ENCODE assay signal across 1 cellular context in the genomic region with DNA sequence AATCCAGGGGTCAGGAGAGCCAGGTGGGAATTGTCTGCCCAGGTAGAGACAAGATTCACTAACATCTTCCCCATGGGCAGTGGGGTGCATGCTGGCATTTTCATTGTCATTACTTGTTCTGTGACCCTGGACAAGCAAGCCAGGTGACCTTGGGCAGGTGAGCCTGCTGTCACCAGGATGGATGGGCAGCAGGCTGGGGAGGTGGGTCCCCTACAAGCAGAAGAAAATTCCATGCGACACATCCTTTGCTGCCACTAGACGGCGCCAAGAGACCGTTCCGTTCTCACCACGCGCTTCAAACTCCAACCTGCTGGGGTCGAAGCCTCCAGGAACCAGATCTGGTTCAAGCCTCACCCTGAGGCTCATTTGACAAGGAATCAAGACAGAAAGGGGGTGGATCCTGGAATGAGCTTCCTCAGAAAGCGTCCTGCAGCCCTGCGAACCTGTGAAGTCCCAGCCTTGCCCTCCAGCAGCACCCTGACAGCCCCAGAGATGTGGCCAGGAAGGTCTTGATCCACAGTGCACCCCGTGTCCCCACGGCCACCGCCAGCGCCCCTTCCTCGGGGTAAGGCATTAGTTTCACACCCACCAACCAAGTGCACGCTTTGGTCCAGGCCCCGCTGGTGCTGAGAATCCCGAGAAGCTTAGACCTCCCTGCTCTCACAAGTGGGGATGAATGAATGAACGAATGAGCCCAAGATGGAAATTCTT.
TF ChIP-seq lines count a peak whose summit lies in the region.

No MANE protein-coding gene starts in this region.

TF ChIP-seq in K562, 482 proteins besides CTCF, POLR2A, EP300 and RAD21 (continued from another document and continues in another):
- TF ChIP-seq PTTG1 (tag; IDR thresholded peaks at IDR 0.05; ENCODE audit: low read depth) (no peak), GATA2 (CRISPR knock-in tag; IDR thresholded peaks at IDR 0.05) (no peak), SREBF2 (CRISPR knock-in tag; IDR thresholded peaks at IDR 0.05) (no peak), GATAD2A (IDR thresholded peaks at IDR 0.05) (no peak), NKRF (IDR thresholded peaks at IDR 0.05; ENCODE audit: borderline replicate concordance) (no peak), SRF (CRISPR knock-in tag; IDR thresholded peaks at IDR 0.05) (no peak), TEAD1 (CRISPR knock-in tag; IDR thresholded peaks at IDR 0.05) (peak in 1 of 2 experiments; percentile 86; a peak in 1 of 4 replicates), SAP30 (IDR thresholded peaks at IDR 0.05; ENCODE audit: borderline replicate concordance, insufficient read depth, low read depth, low read length, poor library complexity, severe bottlenecking) (no peak), MBD1 (CRISPR knock-in tag; IDR thresholded peaks at IDR 0.05) (no peak), ZBTB33 (CRISPR knock-in tag; IDR thresholded peaks at IDR 0.05) (peak; percentile 73), RFX7 (CRISPR knock-in tag; IDR thresholded peaks at IDR 0.05) (no peak), FOXK1 (CRISPR knock-in tag; IDR thresholded peaks at IDR 0.05; ENCODE audit: borderline replicate concordance) (0 out of 2 replicates have a peak, but pooled peaks have one; percentile 32), ZNF282 (CRISPR knock-in tag; IDR thresholded peaks at IDR 0.05) (no peak), JUND (IDR thresholded peaks at IDR 0.05; ENCODE audit: borderline replicate concordance, low read depth, low read length) (0 out of 2 replicates have a peak, but pooled peaks have one; percentile 19), JUND (tag; IDR thresholded peaks at IDR 0.05; ENCODE audit: borderline replicate concordance, low read depth, low read length) (no peak), MCM3 (IDR thresholded peaks at IDR 0.05) (no peak), CC2D1A (IDR thresholded peaks at IDR 0.05) (0 out of 2 replicates have a peak, but pooled peaks have one; percentile 46), E2F5 (CRISPR knock-in tag; IDR thresholded peaks at IDR 0.05) (no peak), ZNF79 (CRISPR knock-in tag; IDR thresholded peaks at IDR 0.05; ENCODE audit: low read depth) (no peak), E2F6 (IDR thresholded peaks at IDR 0.05; ENCODE audit: borderline replicate concordance in 1 of 2, extremely low read depth in 1 of 2, insufficient read depth in 1 of 2, insufficient read length in 1 of 2, low read depth in 1 of 2, low read length in 1 of 2, poor library complexity in 1 of 2, severe bottlenecking in 1 of 2) (peak; percentile 61 to 86), JUN (IDR thresholded peaks at IDR 0.05; ENCODE audit: borderline replicate concordance, low read depth, low read length) (no peak), JUN (CRISPR knock-in tag; IDR thresholded peaks at IDR 0.05; ENCODE audit: borderline replicate concordance) (no peak), MAFF (IDR thresholded peaks at IDR 0.05; ENCODE audit: low read length) (no peak), ZKSCAN8 (CRISPR knock-in tag; IDR thresholded peaks at IDR 0.05) (no peak), ESRRA (IDR thresholded peaks at IDR 0.05; ENCODE audit: borderline replicate concordance, low read depth) (peak; percentile 21; the same call in 1 of the 2 replicates)
- TF ChIP-seq, protein P1, sequence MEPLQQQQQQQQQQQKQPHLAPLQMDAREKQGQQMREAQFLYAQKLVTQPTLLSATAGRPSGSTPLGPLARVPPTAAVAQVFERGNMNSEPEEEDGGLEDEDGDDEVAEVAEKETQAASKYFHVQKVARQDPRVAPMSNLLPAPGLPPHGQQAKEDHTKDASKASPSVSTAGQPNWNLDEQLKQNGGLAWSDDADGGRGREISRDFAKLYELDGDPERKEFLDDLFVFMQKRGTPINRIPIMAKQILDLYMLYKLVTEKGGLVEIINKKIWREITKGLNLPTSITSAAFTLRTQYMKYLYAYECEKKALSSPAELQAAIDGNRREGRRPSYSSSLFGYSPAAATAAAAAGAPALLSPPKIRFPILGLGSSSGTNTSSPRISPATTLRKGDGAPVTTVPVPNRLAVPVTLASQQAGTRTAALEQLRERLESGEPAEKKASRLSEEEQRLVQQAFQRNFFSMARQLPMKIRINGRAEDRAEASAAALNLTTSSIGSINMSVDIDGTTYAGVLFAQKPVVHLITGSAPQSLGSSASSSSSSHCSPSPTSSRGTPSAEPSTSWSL (CRISPR knock-in tag; IDR thresholded peaks at IDR 0.05; ENCODE audit: borderline replicate concordance): no peak
- TF ChIP-seq, protein P2, sequence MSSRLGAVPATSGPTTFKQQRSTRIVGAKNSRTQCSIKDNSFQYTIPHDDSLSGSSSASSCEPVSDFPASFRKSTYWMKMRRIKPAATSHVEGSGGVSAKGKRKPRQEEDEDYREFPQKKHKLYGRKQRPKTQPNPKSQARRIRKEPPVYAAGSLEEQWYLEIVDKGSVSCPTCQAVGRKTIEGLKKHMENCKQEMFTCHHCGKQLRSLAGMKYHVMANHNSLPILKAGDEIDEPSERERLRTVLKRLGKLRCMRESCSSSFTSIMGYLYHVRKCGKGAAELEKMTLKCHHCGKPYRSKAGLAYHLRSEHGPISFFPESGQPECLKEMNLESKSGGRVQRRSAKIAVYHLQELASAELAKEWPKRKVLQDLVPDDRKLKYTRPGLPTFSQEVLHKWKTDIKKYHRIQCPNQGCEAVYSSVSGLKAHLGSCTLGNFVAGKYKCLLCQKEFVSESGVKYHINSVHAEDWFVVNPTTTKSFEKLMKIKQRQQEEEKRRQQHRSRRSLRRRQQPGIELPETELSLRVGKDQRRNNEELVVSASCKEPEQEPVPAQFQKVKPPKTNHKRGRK (tag; IDR thresholded peaks at IDR 0.05): no peak
- TF ChIP-seq, protein P3, sequence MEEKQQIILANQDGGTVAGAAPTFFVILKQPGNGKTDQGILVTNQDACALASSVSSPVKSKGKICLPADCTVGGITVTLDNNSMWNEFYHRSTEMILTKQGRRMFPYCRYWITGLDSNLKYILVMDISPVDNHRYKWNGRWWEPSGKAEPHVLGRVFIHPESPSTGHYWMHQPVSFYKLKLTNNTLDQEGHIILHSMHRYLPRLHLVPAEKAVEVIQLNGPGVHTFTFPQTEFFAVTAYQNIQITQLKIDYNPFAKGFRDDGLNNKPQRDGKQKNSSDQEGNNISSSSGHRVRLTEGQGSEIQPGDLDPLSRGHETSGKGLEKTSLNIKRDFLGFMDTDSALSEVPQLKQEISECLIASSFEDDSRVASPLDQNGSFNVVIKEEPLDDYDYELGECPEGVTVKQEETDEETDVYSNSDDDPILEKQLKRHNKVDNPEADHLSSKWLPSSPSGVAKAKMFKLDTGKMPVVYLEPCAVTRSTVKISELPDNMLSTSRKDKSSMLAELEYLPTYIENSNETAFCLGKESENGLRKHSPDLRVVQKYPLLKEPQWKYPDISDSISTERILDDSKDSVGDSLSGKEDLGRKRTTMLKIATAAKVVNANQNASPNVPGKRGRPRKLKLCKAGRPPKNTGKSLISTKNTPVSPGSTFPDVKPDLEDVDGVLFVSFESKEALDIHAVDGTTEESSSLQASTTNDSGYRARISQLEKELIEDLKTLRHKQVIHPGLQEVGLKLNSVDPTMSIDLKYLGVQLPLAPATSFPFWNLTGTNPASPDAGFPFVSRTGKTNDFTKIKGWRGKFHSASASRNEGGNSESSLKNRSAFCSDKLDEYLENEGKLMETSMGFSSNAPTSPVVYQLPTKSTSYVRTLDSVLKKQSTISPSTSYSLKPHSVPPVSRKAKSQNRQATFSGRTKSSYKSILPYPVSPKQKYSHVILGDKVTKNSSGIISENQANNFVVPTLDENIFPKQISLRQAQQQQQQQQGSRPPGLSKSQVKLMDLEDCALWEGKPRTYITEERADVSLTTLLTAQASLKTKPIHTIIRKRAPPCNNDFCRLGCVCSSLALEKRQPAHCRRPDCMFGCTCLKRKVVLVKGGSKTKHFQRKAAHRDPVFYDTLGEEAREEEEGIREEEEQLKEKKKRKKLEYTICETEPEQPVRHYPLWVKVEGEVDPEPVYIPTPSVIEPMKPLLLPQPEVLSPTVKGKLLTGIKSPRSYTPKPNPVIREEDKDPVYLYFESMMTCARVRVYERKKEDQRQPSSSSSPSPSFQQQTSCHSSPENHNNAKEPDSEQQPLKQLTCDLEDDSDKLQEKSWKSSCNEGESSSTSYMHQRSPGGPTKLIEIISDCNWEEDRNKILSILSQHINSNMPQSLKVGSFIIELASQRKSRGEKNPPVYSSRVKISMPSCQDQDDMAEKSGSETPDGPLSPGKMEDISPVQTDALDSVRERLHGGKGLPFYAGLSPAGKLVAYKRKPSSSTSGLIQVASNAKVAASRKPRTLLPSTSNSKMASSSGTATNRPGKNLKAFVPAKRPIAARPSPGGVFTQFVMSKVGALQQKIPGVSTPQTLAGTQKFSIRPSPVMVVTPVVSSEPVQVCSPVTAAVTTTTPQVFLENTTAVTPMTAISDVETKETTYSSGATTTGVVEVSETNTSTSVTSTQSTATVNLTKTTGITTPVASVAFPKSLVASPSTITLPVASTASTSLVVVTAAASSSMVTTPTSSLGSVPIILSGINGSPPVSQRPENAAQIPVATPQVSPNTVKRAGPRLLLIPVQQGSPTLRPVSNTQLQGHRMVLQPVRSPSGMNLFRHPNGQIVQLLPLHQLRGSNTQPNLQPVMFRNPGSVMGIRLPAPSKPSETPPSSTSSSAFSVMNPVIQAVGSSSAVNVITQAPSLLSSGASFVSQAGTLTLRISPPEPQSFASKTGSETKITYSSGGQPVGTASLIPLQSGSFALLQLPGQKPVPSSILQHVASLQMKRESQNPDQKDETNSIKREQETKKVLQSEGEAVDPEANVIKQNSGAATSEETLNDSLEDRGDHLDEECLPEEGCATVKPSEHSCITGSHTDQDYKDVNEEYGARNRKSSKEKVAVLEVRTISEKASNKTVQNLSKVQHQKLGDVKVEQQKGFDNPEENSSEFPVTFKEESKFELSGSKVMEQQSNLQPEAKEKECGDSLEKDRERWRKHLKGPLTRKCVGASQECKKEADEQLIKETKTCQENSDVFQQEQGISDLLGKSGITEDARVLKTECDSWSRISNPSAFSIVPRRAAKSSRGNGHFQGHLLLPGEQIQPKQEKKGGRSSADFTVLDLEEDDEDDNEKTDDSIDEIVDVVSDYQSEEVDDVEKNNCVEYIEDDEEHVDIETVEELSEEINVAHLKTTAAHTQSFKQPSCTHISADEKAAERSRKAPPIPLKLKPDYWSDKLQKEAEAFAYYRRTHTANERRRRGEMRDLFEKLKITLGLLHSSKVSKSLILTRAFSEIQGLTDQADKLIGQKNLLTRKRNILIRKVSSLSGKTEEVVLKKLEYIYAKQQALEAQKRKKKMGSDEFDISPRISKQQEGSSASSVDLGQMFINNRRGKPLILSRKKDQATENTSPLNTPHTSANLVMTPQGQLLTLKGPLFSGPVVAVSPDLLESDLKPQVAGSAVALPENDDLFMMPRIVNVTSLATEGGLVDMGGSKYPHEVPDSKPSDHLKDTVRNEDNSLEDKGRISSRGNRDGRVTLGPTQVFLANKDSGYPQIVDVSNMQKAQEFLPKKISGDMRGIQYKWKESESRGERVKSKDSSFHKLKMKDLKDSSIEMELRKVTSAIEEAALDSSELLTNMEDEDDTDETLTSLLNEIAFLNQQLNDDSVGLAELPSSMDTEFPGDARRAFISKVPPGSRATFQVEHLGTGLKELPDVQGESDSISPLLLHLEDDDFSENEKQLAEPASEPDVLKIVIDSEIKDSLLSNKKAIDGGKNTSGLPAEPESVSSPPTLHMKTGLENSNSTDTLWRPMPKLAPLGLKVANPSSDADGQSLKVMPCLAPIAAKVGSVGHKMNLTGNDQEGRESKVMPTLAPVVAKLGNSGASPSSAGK (IDR thresholded peaks at IDR 0.05): peak; percentile 85
